8 cellular contexts compared by ENCODE assay signal in genomic region chr6:26538572-26538902, GRCh38. TPM values are rescaled to one million over a fixed set of nuclear protein-coding genes. Genes with fewer than 3 reads are reported as not detected.
DNase-seq lines count a peak whose midpoint lies in the region; ATAC-seq and TF ChIP-seq lines count a peak whose summit lies in the region.

No MANE protein-coding gene starts in this region.

- peak overlapping the region; percentile 79 to 85 for H3K4me3 ChIP-seq in esophagus (ENCODE audit: low read depth in 1 of 2, low read length in 2 of 2)

- no peaks in the 10 kb centered on the region for H3K36me3 ChIP-seq in esophagus (ENCODE audit: control insufficient read depth in 2 of 2, insufficient read depth in 2 of 2, low read length in 1 of 2)

- peak overlapping the region; percentile 97 for H3K27ac Mint-ChIP-seq in T-helper 2 cell treated with Interferon-gamma antibody and Interleukin-4, amounts not matched to agents 5 μg/mL and 100 μg/mL, for 36 hours
- peak overlapping the region; percentile 100 for H3K27ac Mint-ChIP-seq in osteocyte (ENCODE audit: unreplicated experiment)

- no peaks in the 10 kb centered on the region for H3K9me3 Mint-ChIP-seq in T-helper 2 cell treated with Interferon-gamma antibody and Interleukin-4, amounts not matched to agents 5 μg/mL and 100 μg/mL, for 36 hours
- no peaks in the 10 kb centered on the region for H3K9me3 Mint-ChIP-seq in osteocyte (ENCODE audit: unreplicated experiment)

- peaks cover 49% of the 10 kb centered on the region for H3K4me1 Mint-ChIP-seq in T-helper 2 cell treated with Interferon-gamma antibody and Interleukin-4, amounts not matched to agents 5 μg/mL and 100 μg/mL, for 36 hours (ENCODE audit: low read depth)
- H3K4me1 Mint-ChIP-seq in osteocyte (ENCODE audit: unreplicated experiment) = peaks cover 49% of the 10 kb centered on the region

- peaks cover 28% of the 10 kb centered on the region for H3K36me3 Mint-ChIP-seq in T-helper 2 cell treated with Interferon-gamma antibody and Interleukin-4, amounts not matched to agents 5 μg/mL and 100 μg/mL, for 36 hours (ENCODE audit: low read depth)
- H3K36me3 Mint-ChIP-seq in osteocyte (ENCODE audit: unreplicated experiment) = peaks cover 9% of the 10 kb centered on the region

- no peaks in the 10 kb centered on the region for H3K9me3 ChIP-seq in esophagus (ENCODE audit: control insufficient read depth in 2 of 2, insufficient read depth in 1 of 2, low read depth in 1 of 2, low read length in 1 of 2)

- H3K4me3 Mint-ChIP-seq in T-helper 2 cell treated with Interferon-gamma antibody and Interleukin-4, amounts not matched to agents 5 μg/mL and 100 μg/mL, for 36 hours = peak overlapping the region; percentile 90
- H3K4me3 Mint-ChIP-seq in osteocyte (ENCODE audit: unreplicated experiment) = peak overlapping the region; percentile 90

- no peak for TF ChIP-seq CTCF in osteocyte (IDR thresholded peaks at IDR 0.05)

- H3K4me1 ChIP-seq in esophagus (ENCODE audit: control insufficient read depth in 2 of 2, insufficient read depth in 2 of 2, low read length in 1 of 2) = peaks cover 0 to 2% of the 10 kb centered on the region in 2 donors

- peak overlapping the region; percentile 85 to 98 for H3K27ac ChIP-seq in esophagus (ENCODE audit: low read depth in 2 of 2, low read length in 1 of 2)

- peaks cover 2% of the 10 kb centered on the region for H3K27me3 Mint-ChIP-seq in T-helper 2 cell treated with Interferon-gamma antibody and Interleukin-4, amounts not matched to agents 5 μg/mL and 100 μg/mL, for 36 hours (ENCODE audit: low read depth)
- H3K27me3 Mint-ChIP-seq in osteocyte (ENCODE audit: unreplicated experiment) = no peaks in the 10 kb centered on the region

- ATAC-seq in HG03108 (IDR thresholded peaks at IDR 0.05; ENCODE audit: unreplicated experiment) = no peak

- H3K27me3 ChIP-seq in esophagus (ENCODE audit: control insufficient read depth in 1 of 2, insufficient read depth in 2 of 2, low read length in 2 of 2) = no peaks in the 10 kb centered on the region

- no peak for DNase-seq in T-helper 2 cell treated with Interferon-gamma antibody and Interleukin-4, amounts not matched to agents 5 μg/mL and 100 μg/mL, for 36 hours (ENCODE audit: low spot score)
- DNase-seq in T-helper 2 cell (no peak), RPMI8226 (peak; percentile 44), osteocyte (ENCODE audit: extremely low spot score, unreplicated experiment) (no peak), NCI-H128 (lab: John Stamatoyannopoulos, UW; ENCODE audit: unreplicated experiment) (no peak), NCI-H2029 (lab: John Stamatoyannopoulos, UW) (no peak)

- WGBS in esophagus, 2 donors = 0 to 1% methylated on average over 15 of the region's 15 CpGs

RNA-seq across cellular contexts. Expression of gene HMGN4, which starts 0.4 kb away (rescaled TPM):
- 10 to 100 TPM in 1 of 2 donors, 1 to 10 TPM in 1; 6.4 to 27.5 TPM for polyA plus RNA-seq in esophagus
- 45.0 and 49.2 TPM in 2 replicates for total RNA-seq in osteocyte

RNA-seq across cellular contexts. Expression of gene BTN1A1, which starts 38.4 kb away (rescaled TPM):
- not detected for polyA plus RNA-seq in esophagus
- not detected in 2 replicates for total RNA-seq in osteocyte

RNA-seq across cellular contexts. Expression of gene ABT1, which starts 58.2 kb away (rescaled TPM):
- 10 to 100 TPM in 1 of 2 donors, 1 to 10 TPM in 1; 7.9 to 17.8 TPM for polyA plus RNA-seq in esophagus
- 13.1 and 13.9 TPM in 2 replicates for total RNA-seq in osteocyte
